1 cellular context compared by ENCODE assay signal in the genomic region with DNA sequence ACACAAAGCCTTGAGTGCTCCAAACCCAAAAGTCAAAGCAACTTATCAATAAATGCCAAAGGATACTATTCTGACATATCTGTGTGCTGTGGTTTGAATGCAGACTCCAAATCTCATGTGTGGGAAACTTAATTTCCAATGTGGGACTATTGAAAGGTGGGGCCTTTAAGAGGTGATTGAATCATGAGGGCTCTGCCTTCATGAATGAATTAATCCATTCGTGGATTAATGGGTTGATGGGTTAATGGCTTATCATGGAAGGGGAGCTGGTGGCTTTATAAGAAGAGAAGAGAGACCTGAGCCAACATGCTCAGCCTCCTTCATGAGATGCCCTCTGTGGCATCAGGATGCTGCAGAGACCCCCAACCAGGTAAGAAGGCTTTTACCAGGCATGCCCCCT.
TF ChIP-seq lines count a peak whose summit lies in the region.

No MANE protein-coding gene starts in this region.

TF ChIP-seq in K562, 482 proteins besides CTCF, POLR2A, EP300 and RAD21:
- TF ChIP-seq ZNF561 (CRISPR knock-in tag; conservative IDR thresholded peaks at IDR 0.05) (no peak), NR4A1 (CRISPR knock-in tag; IDR thresholded peaks at IDR 0.05) (no peak), NR4A1 (tag; IDR thresholded peaks at IDR 0.05) (0 out of 2 replicates have a peak, but pooled peaks have one; percentile 20), NONO (IDR thresholded peaks at IDR 0.05; ENCODE audit: low read depth in 2 of 2, low read length in 1 of 2) (no peak), MCM3 (IDR thresholded peaks at IDR 0.05) (peak; percentile 90), ZNF740 (CRISPR knock-in tag; IDR thresholded peaks at IDR 0.05) (0 out of 2 replicates have a peak, but pooled peaks have one; percentile 32), ZNF740 (tag; IDR thresholded peaks at IDR 0.05) (no peak), HMGXB4 (CRISPR knock-in tag; IDR thresholded peaks at IDR 0.05) (peak; percentile 31; the same call in 1 of the 2 replicates), ZNF699 (CRISPR knock-in tag; IDR thresholded peaks at IDR 0.05; ENCODE audit: insufficient replicate concordance) (no peak), MCM5 (IDR thresholded peaks at IDR 0.05; ENCODE audit: low read depth) (0 out of 2 replicates have a peak, but pooled peaks have one; percentile 31), CBX1 (IDR thresholded peaks at IDR 0.05; ENCODE audit: low read depth) (no peak)
- TF ChIP-seq, protein P1, sequence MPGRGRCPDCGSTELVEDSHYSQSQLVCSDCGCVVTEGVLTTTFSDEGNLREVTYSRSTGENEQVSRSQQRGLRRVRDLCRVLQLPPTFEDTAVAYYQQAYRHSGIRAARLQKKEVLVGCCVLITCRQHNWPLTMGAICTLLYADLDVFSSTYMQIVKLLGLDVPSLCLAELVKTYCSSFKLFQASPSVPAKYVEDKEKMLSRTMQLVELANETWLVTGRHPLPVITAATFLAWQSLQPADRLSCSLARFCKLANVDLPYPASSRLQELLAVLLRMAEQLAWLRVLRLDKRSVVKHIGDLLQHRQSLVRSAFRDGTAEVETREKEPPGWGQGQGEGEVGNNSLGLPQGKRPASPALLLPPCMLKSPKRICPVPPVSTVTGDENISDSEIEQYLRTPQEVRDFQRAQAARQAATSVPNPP (IDR thresholded peaks at IDR 0.05; ENCODE audit: borderline replicate concordance, insufficient read depth, insufficient read length) = peak; percentile 52
